8 cellular contexts compared by ENCODE assay signal in genomic region chr16:84699712-84700517, GRCh38. TPM values are rescaled to one million over a fixed set of nuclear protein-coding genes. Genes with fewer than 3 reads are reported as not detected.
DNase-seq lines count a peak whose midpoint lies in the region; ATAC-seq and TF ChIP-seq lines count a peak whose summit lies in the region.

A gene with protein sequence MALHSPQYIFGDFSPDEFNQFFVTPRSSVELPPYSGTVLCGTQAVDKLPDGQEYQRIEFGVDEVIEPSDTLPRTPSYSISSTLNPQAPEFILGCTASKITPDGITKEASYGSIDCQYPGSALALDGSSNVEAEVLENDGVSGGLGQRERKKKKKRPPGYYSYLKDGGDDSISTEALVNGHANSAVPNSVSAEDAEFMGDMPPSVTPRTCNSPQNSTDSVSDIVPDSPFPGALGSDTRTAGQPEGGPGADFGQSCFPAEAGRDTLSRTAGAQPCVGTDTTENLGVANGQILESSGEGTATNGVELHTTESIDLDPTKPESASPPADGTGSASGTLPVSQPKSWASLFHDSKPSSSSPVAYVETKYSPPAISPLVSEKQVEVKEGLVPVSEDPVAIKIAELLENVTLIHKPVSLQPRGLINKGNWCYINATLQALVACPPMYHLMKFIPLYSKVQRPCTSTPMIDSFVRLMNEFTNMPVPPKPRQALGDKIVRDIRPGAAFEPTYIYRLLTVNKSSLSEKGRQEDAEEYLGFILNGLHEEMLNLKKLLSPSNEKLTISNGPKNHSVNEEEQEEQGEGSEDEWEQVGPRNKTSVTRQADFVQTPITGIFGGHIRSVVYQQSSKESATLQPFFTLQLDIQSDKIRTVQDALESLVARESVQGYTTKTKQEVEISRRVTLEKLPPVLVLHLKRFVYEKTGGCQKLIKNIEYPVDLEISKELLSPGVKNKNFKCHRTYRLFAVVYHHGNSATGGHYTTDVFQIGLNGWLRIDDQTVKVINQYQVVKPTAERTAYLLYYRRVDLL (plus strand): TSS chr16:84700000. CDS start chr16:84700091, 91 bp downstream.

- peaks cover 35% of the 10 kb centered on the region for H3K4me1 Mint-ChIP-seq in chondrocyte (ENCODE audit: low read depth)

- no peaks in the 10 kb centered on the region for H3K27me3 Mint-ChIP-seq in chondrocyte (ENCODE audit: low read depth)

- in situ Hi-C loops in ACHN (cut with HindIII; ENCODE audit: low pct_ligation_motif_present, low pct_unique_long_range_greater_than_20kb, low sequenced_read_pairs): no loop called here

- peak within 1 kb of the TSS; percentile 89 for H3K27ac Mint-ChIP-seq in chondrocyte (ENCODE audit: unreplicated experiment)

- peak within 1 kb of the TSS; percentile 87 for H3K4me3 Mint-ChIP-seq in chondrocyte (ENCODE audit: unreplicated experiment)

- peaks cover 4% of the 10 kb centered on the region for H3K9me3 Mint-ChIP-seq in chondrocyte (ENCODE audit: low read depth)

- DNase-seq in ACHN (peak; percentile 89), NCI-H345 (lab: John Stamatoyannopoulos, UW) (peak; percentile 71), chondrocyte (ENCODE audit: low spot score) (no peak), kidney tubule cell (ENCODE audit: low spot score) (peak; percentile 91)
- peak; percentile 76 for DNase-seq in activated CD4-positive, alpha-beta T cell treated with anti-CD3 and anti-CD28 coated beads for 1 hour
- peak; percentile 59 to 67 for DNase-seq in stimulated activated CD4-positive, alpha-beta T cell treated with anti-CD3 and anti-CD28 coated beads, Interleukin-1b, Interleukin-23, amount 100 ng/mL, for 1 hour (ENCODE audit: low read depth in 2 of 2)

- no peak for TF ChIP-seq CTCF in chondrocyte (IDR thresholded peaks at IDR 0.05)

- H3K36me3 Mint-ChIP-seq in chondrocyte (ENCODE audit: low read depth): no peaks in the 10 kb centered on the region

- ATAC-seq in GM18861 (IDR thresholded peaks at IDR 0.05; ENCODE audit: unreplicated experiment) (peak; percentile 66), HG03095 (IDR thresholded peaks at IDR 0.05; ENCODE audit: unreplicated experiment) (peak; percentile 64)

RNA-seq across cellular contexts. Expression of the gene that starts here (rescaled TPM):
- 43.0 to 59.3 TPM (median 43.4 TPM) in 3 replicates for total RNA-seq in chondrocyte
